In the genomic region with DNA sequence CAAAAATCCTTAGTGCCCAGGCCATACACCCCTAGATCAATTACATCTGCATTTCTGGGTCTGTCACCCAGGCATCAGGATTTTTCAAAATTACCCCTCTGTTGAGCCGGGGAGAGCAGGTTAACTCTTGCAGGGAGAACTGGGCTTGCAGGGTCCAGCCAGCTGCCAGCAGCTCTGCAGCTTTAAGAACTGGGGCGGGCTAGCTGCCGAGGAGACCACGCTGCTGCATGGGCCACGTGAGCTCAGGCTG, we compare ENCODE assay signal across 8 cellular contexts. TPM values are rescaled to one million over a fixed set of nuclear protein-coding genes. Genes with fewer than 3 reads are reported as not detected.
A peak's percentile ranks its signal among the peaks of the same experiment; 100 is the strongest.
DNase-seq lines count a peak whose midpoint lies in the region; ATAC-seq and TF ChIP-seq lines count a peak whose summit lies in the region.

A gene with protein sequence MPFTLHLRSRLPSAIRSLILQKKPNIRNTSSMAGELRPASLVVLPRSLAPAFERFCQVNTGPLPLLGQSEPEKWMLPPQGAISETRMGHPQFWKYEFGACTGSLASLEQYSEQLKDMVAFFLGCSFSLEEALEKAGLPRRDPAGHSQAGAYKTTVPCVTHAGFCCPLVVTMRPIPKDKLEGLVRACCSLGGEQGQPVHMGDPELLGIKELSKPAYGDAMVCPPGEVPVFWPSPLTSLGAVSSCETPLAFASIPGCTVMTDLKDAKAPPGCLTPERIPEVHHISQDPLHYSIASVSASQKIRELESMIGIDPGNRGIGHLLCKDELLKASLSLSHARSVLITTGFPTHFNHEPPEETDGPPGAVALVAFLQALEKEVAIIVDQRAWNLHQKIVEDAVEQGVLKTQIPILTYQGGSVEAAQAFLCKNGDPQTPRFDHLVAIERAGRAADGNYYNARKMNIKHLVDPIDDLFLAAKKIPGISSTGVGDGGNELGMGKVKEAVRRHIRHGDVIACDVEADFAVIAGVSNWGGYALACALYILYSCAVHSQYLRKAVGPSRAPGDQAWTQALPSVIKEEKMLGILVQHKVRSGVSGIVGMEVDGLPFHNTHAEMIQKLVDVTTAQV (plus strand): TSS at position 245 of the 250 bp plus-strand sequence. CDS start 46,222 bp downstream, outside the sequence.

- peak within 1 kb of the TSS; percentile 92 for H3K4me3 ChIP-seq in OCI-LY3 (ENCODE audit: low read length)

- H4K20me1 ChIP-seq in OCI-LY3 (ENCODE audit: insufficient read depth, low read length), result no peaks in the 10 kb centered on the region

- ATAC-seq in HG03025 (IDR thresholded peaks at IDR 0.05; ENCODE audit: low FRiP score, unreplicated experiment), result peak; percentile 62

- in situ Hi-C loops in GM13977 (cut with MboI; ENCODE audit: low pct_unique_long_range_greater_than_20kb, low sequenced_read_pairs, unreplicated experiment), result no loop called here

- peak within 1 kb of the TSS; percentile 95 for H2AFZ ChIP-seq in OCI-LY3 (ENCODE audit: low read depth, low read length)

- H3K4me2 ChIP-seq in OCI-LY3 (ENCODE audit: low read length), result peak within 1 kb of the TSS; percentile 98

- H3K36me3 ChIP-seq in OCI-LY3 (replicated peaks; ENCODE audit: low read depth, low read length), result peaks cover 22% of the 10 kb centered on the region

- peak within 1 kb of the TSS; percentile 96 for H3K9ac ChIP-seq in OCI-LY3 (ENCODE audit: low read length)

- no peaks in the 10 kb centered on the region for H3K9me3 ChIP-seq in OCI-LY3 (ENCODE audit: insufficient read depth, low read length)

- DNase-seq in A172 (ENCODE audit: low spot score) (no peak), GM13977 (ENCODE audit: low spot score) (peak; percentile 73), cerebellar cortex (ENCODE audit: low spot score) (peak; percentile 94), DMS153 (lab: John Stamatoyannopoulos, UW) (no peak)
- DNase-seq in stimulated activated CD8-positive, alpha-beta memory T cell treated with anti-CD3 and anti-CD28 coated beads, Interleukin-12 subunit alpha, Interleukin-12 subunit beta, amount 100 ng/mL, for 1 hour (ENCODE audit: low read depth), result peak; percentile 37

- peaks cover 47% of the 10 kb centered on the region for H3K79me2 ChIP-seq in OCI-LY3 (ENCODE audit: low read length)

- H3K27me3 ChIP-seq in OCI-LY3 (ENCODE audit: low read depth, low read length) (no peaks in the 10 kb centered on the region), layer of hippocampus (ENCODE audit: control insufficient read depth, insufficient read depth, low read length) (no peaks in the 10 kb centered on the region)

- H3K27ac ChIP-seq in OCI-LY3 (ENCODE audit: low read length) (peak within 1 kb of the TSS; percentile 90), layer of hippocampus (ENCODE audit: low read depth, low read length) (peak within 1 kb of the TSS; percentile 99)

- H3K4me1 ChIP-seq in OCI-LY3 (ENCODE audit: low read length), result peaks cover 20% of the 10 kb centered on the region

- TF ChIP-seq CTCF in GM13977 (IDR thresholded peaks at IDR 0.05; ENCODE audit: extremely low read depth, insufficient read depth, missing control alignments) (no peak), OCI-LY3 (IDR thresholded peaks at IDR 0.05; ENCODE audit: low read depth, low read length) (no peak)

RNA-seq across cellular contexts. Expression of the gene that starts here (rescaled TPM):
- total RNA-seq in A172 (2014; rRNA removed; shearing (Covaris generic)), result 28.7 and 31.7 TPM in 2 replicates

Comparison
In these comparisons a context has a peak if more than half of its experiments do, and no peak if none do; other contexts are left out.
1. DNase-seq: peak in GM13977 (single experiment), cerebellar cortex (single experiment) and stimulated activated CD8-positive, alpha-beta memory T cell treated with anti-CD3 and anti-CD28 coated beads, Interleukin-12 subunit alpha, Interleukin-12 subunit beta, amount 100 ng/mL, for 1 hour (single experiment); none in A172 (single experiment) and DMS153 (single experiment).